In genomic region chr6:44332585-44332984, GRCh38 we compare ENCODE assay signal across 22 cellular contexts. TPM values are rescaled to one million over a fixed set of nuclear protein-coding genes. Genes with fewer than 3 reads are reported as not detected.
DNase-seq lines count a peak whose midpoint lies in the region; FAIRE-seq and TF ChIP-seq lines count a peak whose summit lies in the region.
"Had no signal": no experiment of that assay in that cellular context is flagged by ENCODE, and none has a peak within 500 bp of the region (broad histone marks: within the 10 kb centered on the region; RNA-seq: fewer than 3 reads in every experiment).

No MANE protein-coding gene starts in this region.

- no peak overlapping the region for H3K4me2 ChIP-seq in mesenchymal stem cell (ENCODE audit: low read length, poor library complexity, severe bottlenecking)

- peak overlapping the region; percentile 36 for H3K27ac ChIP-seq in WERI-Rb-1
- no peak overlapping the region for H3K27ac ChIP-seq in mesenchymal stem cell (ENCODE audit: low read length, poor library complexity, severe bottlenecking)

- no peak overlapping the region for H3K18ac ChIP-seq in mesenchymal stem cell (ENCODE audit: low read depth in 1 of 2, low read length in 2 of 2)

- H3K23ac ChIP-seq in mesenchymal stem cell (ENCODE audit: low read length in 2 of 2), result no peak overlapping the region

- H3K14ac ChIP-seq in mesenchymal stem cell (ENCODE audit: low read length in 2 of 2), result no peak overlapping the region

- H4K8ac ChIP-seq in mesenchymal stem cell (ENCODE audit: low read length), result no peak overlapping the region

- no peak overlapping the region for H3K4me3 ChIP-seq in WERI-Rb-1 (ENCODE audit: low read depth, low read length)
- H3K4me3 ChIP-seq in mesenchymal stem cell (ENCODE audit: insufficient read depth in 1 of 2, low read depth in 1 of 2, low read length in 2 of 2), result no peak overlapping the region
- H3K4me3 ChIP-seq: GM12878 had no signal

- H2BK120ac ChIP-seq in mesenchymal stem cell (ENCODE audit: low read depth, low read length), result no peak overlapping the region

- H2AK5ac ChIP-seq in mesenchymal stem cell (ENCODE audit: low read length, severe bottlenecking), result no peak overlapping the region

- no peaks in the 10 kb centered on the region for H3K36me3 ChIP-seq in WERI-Rb-1
- no peaks in the 10 kb centered on the region for H3K36me3 ChIP-seq in mesenchymal stem cell (ENCODE audit: control insufficient read depth in 1 of 2, insufficient read depth in 2 of 2, low read depth in 1 of 2, low read length in 2 of 2)

- TF ChIP-seq CTCF in WERI-Rb-1 (IDR thresholded peaks at IDR 0.05; ENCODE audit: low read depth, low read length), result no peak

- H2AFZ ChIP-seq in mesenchymal stem cell (ENCODE audit: low read depth, low read length), result no peak overlapping the region

- no peaks in the 10 kb centered on the region for H3K27me3 ChIP-seq in WERI-Rb-1 (ENCODE audit: insufficient read depth, low read depth, severe bottlenecking)
- peaks cover 52 to 69% of the 10 kb centered on the region in 2 experiments for H3K27me3 ChIP-seq in mesenchymal stem cell (ENCODE audit: control insufficient read depth in 1 of 2, insufficient read depth in 1 of 2, low read length in 2 of 2)

- H3K9me3 ChIP-seq in WERI-Rb-1 (ENCODE audit: severe bottlenecking) (no peaks in the 10 kb centered on the region), mesenchymal stem cell (ENCODE audit: control insufficient read depth, low read length) (no peaks in the 10 kb centered on the region)

- H2BK5ac ChIP-seq in mesenchymal stem cell (ENCODE audit: low read depth, low read length, poor library complexity, severe bottlenecking), result no peak overlapping the region

- H3K4me1 ChIP-seq in mesenchymal stem cell (ENCODE audit: control insufficient read depth, insufficient read depth, low read depth, low read length), result no peaks in the 10 kb centered on the region

- H3K79me1 ChIP-seq in mesenchymal stem cell (replicated peaks; ENCODE audit: low read length, poor library complexity, severe bottlenecking), result no peaks in the 10 kb centered on the region

- no peak overlapping the region for H3K4ac ChIP-seq in mesenchymal stem cell (ENCODE audit: low read depth in 1 of 2, low read length in 2 of 2)

- H4K91ac ChIP-seq in mesenchymal stem cell (ENCODE audit: low read length), result no peak overlapping the region

- H3K9ac ChIP-seq in mesenchymal stem cell (ENCODE audit: low read length), result no peak overlapping the region

- WGBS in mesenchymal stem cell, result 54% methylated on average over 7 of the region's 7 CpGs

- DNase-seq in AG08395 (ENCODE audit: low spot score), result peak; percentile 14
- DNase-seq in HT1080 (ENCODE audit: low read depth), result peak; percentile 48
- no peak for DNase-seq in WERI-Rb-1
- peak; percentile 26 for DNase-seq in mesenchymal stem cell
- no peak for DNase-seq in T-helper 2 cell
- no peak for DNase-seq in activated naive CD4-positive, alpha-beta T cell treated with anti-CD3 and anti-CD28 coated beads, Interleukin-2, amount 50 U/mL, for 16 hours
- DNase-seq in RCC 7860 (ENCODE audit: low spot score), result no peak
- DNase-seq in stimulated activated CD4-positive, alpha-beta T cell treated with anti-CD3 and anti-CD28 coated beads, Interleukin-4, amount 100 ng/mL, for 24 hours, result no peak
- DNase-seq: activated CD8-positive, alpha-beta memory T cell treated with anti-CD3 and anti-CD28 coated beads, Interleukin-2, amount 50 U/mL, for 48 hours; activated naive CD4-positive, alpha-beta T cell treated with Interleukin-2 at 50 U/mL for 16 hours; CD8-positive, alpha-beta memory T cell; EL; mammary epithelial cell; NK-92 treated with Interleukin-12 subunit alpha and Interleukin-12 subunit beta, amount 100 ng/mL, for 24 hours had no signal

- no peak overlapping the region for H2BK15ac ChIP-seq in mesenchymal stem cell (ENCODE audit: low read depth, poor library complexity, severe bottlenecking)

- H2BK12ac ChIP-seq in mesenchymal stem cell (ENCODE audit: low read length in 2 of 2), result no peak overlapping the region

- no peak for FAIRE-seq in RCC 7860 (lab: Jason Lieb, UNC)
- FAIRE-seq: GM12878, H1 had no signal

RNA-seq across cellular contexts. Expression of gene SPATS1, which starts 9.9 kb away (rescaled TPM):
- not detected in 2 replicates for total RNA-seq in HT1080 (2014; rRNA removed; shearing (Covaris generic))
- not detected in 2 replicates for polyA plus RNA-seq in HT1080 (2015; cell fraction: cytosol; rRNA removed)
- not detected in 2 replicates for polyA plus RNA-seq in HT1080 (2015; cell fraction: nucleus; rRNA removed)
- polyA plus RNA-seq in mesenchymal stem cell (2013, experiment 1 of 2), result not detected
- polyA plus RNA-seq in mesenchymal stem cell (2013, experiment 2 of 2), result not detected
- total RNA-seq: CD8-positive, alpha-beta memory T cell; dermis microvascular lymphatic vessel endothelial cell; epithelial cell of proximal tubule; glomerular endothelial cell; GM12878; H1; mammary epithelial cell; natural killer cell treated with Interleukin-12 subunit alpha and Interleukin-12 subunit beta and Interleukin-15 and Interleukin-18, amount 100 ng/mL, for 72 hours; T-helper 2 cell treated with Interferon-gamma antibody and Interleukin-4, amounts not matched to agents 100 ng/mL and 5 ng/mL, for 36 hours had no signal
- polyA plus RNA-seq: AG04450; CD8-positive, alpha-beta memory T cell; H1; mammary epithelial cell had no signal

RNA-seq across cellular contexts. Expression of gene AARS2, which starts 19.4 kb away (rescaled TPM):
- 17.4 and 20.2 TPM in 2 replicates for total RNA-seq in HT1080 (2014; rRNA removed; shearing (Covaris generic))
- polyA plus RNA-seq in HT1080 (2015; cell fraction: cytosol; rRNA removed), result 9.1 and 11.1 TPM in 2 replicates
- 25.4 and 27.1 TPM in 2 replicates for polyA plus RNA-seq in HT1080 (2015; cell fraction: nucleus; rRNA removed)
- polyA plus RNA-seq in mesenchymal stem cell (2013, experiment 1 of 2), result 2.7 TPM
- polyA plus RNA-seq in mesenchymal stem cell (2013, experiment 2 of 2), result 2.9 TPM

RNA-seq across cellular contexts. Expression of gene CDC5L, which starts 54.9 kb away (rescaled TPM):
- total RNA-seq in HT1080 (2014; rRNA removed; shearing (Covaris generic)), result 22.6 and 23.5 TPM in 2 replicates
- polyA plus RNA-seq in HT1080 (2015; cell fraction: cytosol; rRNA removed), result 13.6 and 16.2 TPM in 2 replicates
- 33.4 and 33.9 TPM in 2 replicates for polyA plus RNA-seq in HT1080 (2015; cell fraction: nucleus; rRNA removed)
- 13.4 TPM for polyA plus RNA-seq in mesenchymal stem cell (2013, experiment 1 of 2)
- 13.8 TPM for polyA plus RNA-seq in mesenchymal stem cell (2013, experiment 2 of 2)

Comparison
In these comparisons a context has a peak if more than half of its experiments do, and no peak if none do; other contexts are left out.
1. DNase-seq: peak in AG08395 (single experiment), HT1080 (single experiment) and mesenchymal stem cell (single experiment); none in WERI-Rb-1 (single experiment), T-helper 2 cell (0 of 5), activated naive CD4-positive, alpha-beta T cell treated with anti-CD3 and anti-CD28 coated beads, Interleukin-2, amount 50 U/mL, for 16 hours (single experiment), RCC 7860 (single experiment) and stimulated activated CD4-positive, alpha-beta T cell treated with anti-CD3 and anti-CD28 coated beads, Interleukin-4, amount 100 ng/mL, for 24 hours (single experiment).